ENCODE assay signal across 2 cellular contexts in the genomic region with DNA sequence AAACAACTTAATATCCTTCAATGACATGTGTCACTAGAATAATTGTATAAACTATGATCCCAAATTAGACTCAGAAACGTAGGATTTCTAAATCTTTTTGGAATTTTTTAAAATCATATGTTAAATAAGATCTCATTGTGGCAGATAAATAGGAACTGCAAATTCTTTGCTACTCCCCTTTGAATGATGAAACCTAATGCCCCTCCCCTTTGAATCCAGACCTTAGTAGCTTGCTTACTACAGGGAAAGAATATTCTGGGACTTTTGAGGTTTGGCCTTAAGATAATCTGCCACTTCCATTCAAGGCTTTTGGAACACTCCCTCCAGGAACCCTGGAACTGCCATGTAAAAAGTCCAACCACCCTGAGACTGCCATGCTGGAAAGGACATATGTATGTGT.
TF ChIP-seq lines count a peak whose summit lies in the region.

No MANE protein-coding gene starts in this region.

TF ChIP-seq in GM23338, 12 proteins besides CTCF, POLR2A, EP300 and RAD21 (continued from another document):
- TF ChIP-seq, protein P1, sequence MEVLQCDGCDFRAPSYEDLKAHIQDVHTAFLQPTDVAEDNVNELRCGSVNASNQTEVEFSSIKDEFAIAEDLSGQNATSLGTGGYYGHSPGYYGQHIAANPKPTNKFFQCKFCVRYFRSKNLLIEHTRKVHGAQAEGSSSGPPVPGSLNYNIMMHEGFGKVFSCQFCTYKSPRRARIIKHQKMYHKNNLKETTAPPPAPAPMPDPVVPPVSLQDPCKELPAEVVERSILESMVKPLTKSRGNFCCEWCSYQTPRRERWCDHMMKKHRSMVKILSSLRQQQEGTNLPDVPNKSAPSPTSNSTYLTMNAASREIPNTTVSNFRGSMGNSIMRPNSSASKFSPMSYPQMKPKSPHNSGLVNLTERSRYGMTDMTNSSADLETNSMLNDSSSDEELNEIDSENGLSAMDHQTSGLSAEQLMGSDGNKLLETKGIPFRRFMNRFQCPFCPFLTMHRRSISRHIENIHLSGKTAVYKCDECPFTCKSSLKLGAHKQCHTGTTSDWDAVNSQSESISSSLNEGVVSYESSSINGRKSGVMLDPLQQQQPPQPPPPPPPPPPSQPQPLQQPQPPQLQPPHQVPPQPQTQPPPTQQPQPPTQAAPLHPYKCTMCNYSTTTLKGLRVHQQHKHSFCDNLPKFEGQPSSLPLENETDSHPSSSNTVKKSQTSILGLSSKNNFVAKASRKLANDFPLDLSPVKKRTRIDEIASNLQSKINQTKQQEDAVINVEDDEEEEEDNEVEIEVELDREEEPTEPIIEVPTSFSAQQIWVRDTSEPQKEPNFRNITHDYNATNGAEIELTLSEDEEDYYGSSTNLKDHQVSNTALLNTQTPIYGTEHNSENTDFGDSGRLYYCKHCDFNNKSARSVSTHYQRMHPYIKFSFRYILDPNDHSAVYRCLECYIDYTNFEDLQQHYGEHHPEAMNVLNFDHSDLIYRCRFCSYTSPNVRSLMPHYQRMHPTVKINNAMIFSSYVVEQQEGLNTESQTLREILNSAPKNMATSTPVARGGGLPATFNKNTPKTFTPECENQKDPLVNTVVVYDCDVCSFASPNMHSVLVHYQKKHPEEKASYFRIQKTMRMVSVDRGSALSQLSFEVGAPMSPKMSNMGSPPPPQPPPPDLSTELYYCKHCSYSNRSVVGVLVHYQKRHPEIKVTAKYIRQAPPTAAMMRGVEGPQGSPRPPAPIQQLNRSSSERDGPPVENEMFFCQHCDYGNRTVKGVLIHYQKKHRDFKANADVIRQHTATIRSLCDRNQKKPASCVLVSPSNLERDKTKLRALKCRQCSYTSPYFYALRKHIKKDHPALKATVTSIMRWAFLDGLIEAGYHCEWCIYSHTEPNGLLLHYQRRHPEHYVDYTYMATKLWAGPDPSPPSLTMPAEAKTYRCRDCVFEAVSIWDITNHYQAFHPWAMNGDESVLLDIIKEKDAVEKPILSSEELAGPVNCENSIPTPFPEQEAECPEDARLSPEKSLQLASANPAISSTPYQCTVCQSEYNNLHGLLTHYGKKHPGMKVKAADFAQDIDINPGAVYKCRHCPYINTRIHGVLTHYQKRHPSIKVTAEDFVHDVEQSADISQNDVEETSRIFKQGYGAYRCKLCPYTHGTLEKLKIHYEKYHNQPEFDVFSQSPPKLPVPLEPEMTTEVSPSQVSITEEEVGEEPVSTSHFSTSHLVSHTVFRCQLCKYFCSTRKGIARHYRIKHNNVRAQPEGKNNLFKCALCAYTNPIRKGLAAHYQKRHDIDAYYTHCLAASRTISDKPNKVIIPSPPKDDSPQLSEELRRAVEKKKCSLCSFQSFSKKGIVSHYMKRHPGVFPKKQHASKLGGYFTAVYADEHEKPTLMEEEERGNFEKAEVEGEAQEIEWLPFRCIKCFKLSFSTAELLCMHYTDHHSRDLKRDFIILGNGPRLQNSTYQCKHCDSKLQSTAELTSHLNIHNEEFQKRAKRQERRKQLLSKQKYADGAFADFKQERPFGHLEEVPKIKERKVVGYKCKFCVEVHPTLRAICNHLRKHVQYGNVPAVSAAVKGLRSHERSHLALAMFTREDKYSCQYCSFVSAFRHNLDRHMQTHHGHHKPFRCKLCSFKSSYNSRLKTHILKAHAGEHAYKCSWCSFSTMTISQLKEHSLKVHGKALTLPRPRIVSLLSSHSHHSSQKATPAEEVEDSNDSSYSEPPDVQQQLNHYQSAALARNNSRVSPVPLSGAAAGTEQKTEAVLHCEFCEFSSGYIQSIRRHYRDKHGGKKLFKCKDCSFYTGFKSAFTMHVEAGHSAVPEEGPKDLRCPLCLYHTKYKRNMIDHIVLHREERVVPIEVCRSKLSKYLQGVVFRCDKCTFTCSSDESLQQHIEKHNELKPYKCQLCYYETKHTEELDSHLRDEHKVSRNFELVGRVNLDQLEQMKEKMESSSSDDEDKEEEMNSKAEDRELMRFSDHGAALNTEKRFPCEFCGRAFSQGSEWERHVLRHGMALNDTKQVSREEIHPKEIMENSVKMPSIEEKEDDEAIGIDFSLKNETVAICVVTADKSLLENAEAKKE (CRISPR knock-in tag; IDR thresholded peaks at IDR 0.05), result no peak
- no peak for TF ChIP-seq JUNB (IDR thresholded peaks at IDR 0.05; ENCODE audit: unreplicated experiment)
- TF ChIP-seq NANOG (IDR thresholded peaks at IDR 0.05; ENCODE audit: borderline replicate concordance), result no peak
- TF ChIP-seq ZNF114 (CRISPR knock-in tag; IDR thresholded peaks at IDR 0.05), result no peak
- TF ChIP-seq EZH2phosphoT487 (IDR thresholded peaks at IDR 0.05; ENCODE audit: unreplicated experiment), result no peak
- TF ChIP-seq ETS1 (IDR thresholded peaks at IDR 0.05), result no peak
- no peak for TF ChIP-seq STAT1 (IDR thresholded peaks at IDR 0.05; ENCODE audit: unreplicated experiment)
- no peak for TF ChIP-seq CREB1 (CRISPR knock-in tag; IDR thresholded peaks at IDR 0.05; ENCODE audit: low read depth)
- TF ChIP-seq EZH2 (IDR thresholded peaks at IDR 0.05; ENCODE audit: low read depth, unreplicated experiment), result no peak
- no peak for TF ChIP-seq ZNF331 (CRISPR knock-in tag; IDR thresholded peaks at IDR 0.05; ENCODE audit: low read depth)

TF ChIP-seq in WTC11, 78 proteins besides CTCF, POLR2A, EP300 and RAD21 (continued from another document):
- TF ChIP-seq ARID4B (CRISPR knock-in tag; IDR thresholded peaks at IDR 0.05; ENCODE audit: borderline replicate concordance), result no peak
- TF ChIP-seq NR3C1 (CRISPR knock-in tag; conservative IDR thresholded peaks at IDR 0.05; ENCODE audit: low read depth), result no peak
- TF ChIP-seq TCF7 (CRISPR knock-in tag; IDR thresholded peaks at IDR 0.05; ENCODE audit: low read depth), result no peak
TF ChIP-seq in WTC11: peak in this region for 0.
